In genomic region chr20:48490976-48491657, GRCh38 we compare ENCODE assay signal across 23 cellular contexts.
"Had no signal": no experiment of that assay in that cellular context is flagged by ENCODE, and none has a peak within 500 bp of the region (broad histone marks: within the 10 kb centered on the region; RNA-seq: fewer than 3 reads in every experiment).

No MANE protein-coding gene starts in this region.

- H3K27ac ChIP-seq: ascending aorta, esophagus muscularis mucosa, gastroesophageal sphincter, heart left ventricle, spleen, thoracic aorta, upper lobe of right lung had no signal

- H3K27me3 ChIP-seq: ascending aorta, esophagus muscularis mucosa had no signal

- DNase-seq: activated CD4-positive, alpha-beta T cell treated with anti-CD3 and anti-CD28 coated beads for 4 hours; activated CD8-positive, alpha-beta memory T cell treated with anti-CD3 and anti-CD28 coated beads, Interleukin-2, amount 50 U/mL, for 4 hours; activated CD8-positive, alpha-beta T cell treated with anti-CD3 and anti-CD28 coated beads, Interleukin-2, amount 10 ng/mL, durations not matched to agents 7 days and 5 days; activated gamma-delta T cell; activated T-cell treated with anti-CD3 and anti-CD28 coated beads, Interleukin-2, amount 50 U/mL, for 48 hours; cerebellar nuclear complex; effector CD8-positive, alpha-beta T cell; heart left ventricle; kidney glomerular epithelial cell; left ventricle myocardium superior; occipital lobe; spleen; stimulated activated CD4-positive, alpha-beta T cell treated with anti-CD3 and anti-CD28 coated beads, Interleukin-4, amount 100 ng/mL, for 4 hours; upper lobe of right lung had no signal

- H3K4me1 ChIP-seq: ascending aorta, esophagus muscularis mucosa, gastroesophageal sphincter, heart left ventricle, spleen, upper lobe of right lung had no signal

- H3K27ac Mint-ChIP-seq: activated CD8-positive, alpha-beta T cell treated with anti-CD3 and anti-CD28 coated beads, Interleukin-2, amount 10 ng/mL, durations not matched to agents 7 days and 5 days; activated naive CD4-positive, alpha-beta T cell treated with anti-CD3 and anti-CD28 coated beads, Interleukin-2, amount 50 U/mL, for 24 hours; dendritic cell treated with granulocyte-macrophage colony-stimulating factor and Interleukin-4, amounts not matched to agents 40 ng/mL and 50 ng/mL, for 4 days; stimulated activated memory B cell treated with anti-CD40 and anti-IgM and Interleukin-4, amounts not matched to agents 10 μg/mL and 1 μg/mL and 100 μg/mL, for 72 hours; T-helper 2 cell treated with Interferon-gamma antibody and Interleukin-4, amounts not matched to agents 5 μg/mL and 100 μg/mL, for 36 hours; WTC11 had no signal

- H3K4me3 Mint-ChIP-seq: activated CD8-positive, alpha-beta T cell treated with anti-CD3 and anti-CD28 coated beads, Interleukin-2, amount 10 ng/mL, durations not matched to agents 7 days and 5 days; activated naive CD4-positive, alpha-beta T cell treated with anti-CD3 and anti-CD28 coated beads, Interleukin-2, amount 50 U/mL, for 24 hours; dendritic cell treated with granulocyte-macrophage colony-stimulating factor and Interleukin-4, amounts not matched to agents 40 ng/mL and 50 ng/mL, for 4 days; stimulated activated memory B cell treated with anti-CD40 and anti-IgM and Interleukin-4, amounts not matched to agents 10 μg/mL and 1 μg/mL and 100 μg/mL, for 72 hours; T-helper 2 cell treated with Interferon-gamma antibody and Interleukin-4, amounts not matched to agents 5 μg/mL and 100 μg/mL, for 36 hours; WTC11 had no signal

- H3K9me3 Mint-ChIP-seq: activated naive CD4-positive, alpha-beta T cell treated with anti-CD3 and anti-CD28 coated beads, Interleukin-2, amount 50 U/mL, for 24 hours; dendritic cell treated with granulocyte-macrophage colony-stimulating factor and Interleukin-4, amounts not matched to agents 40 ng/mL and 50 ng/mL, for 4 days; stimulated activated memory B cell treated with anti-CD40 and anti-IgM and Interleukin-4, amounts not matched to agents 10 μg/mL and 1 μg/mL and 100 μg/mL, for 72 hours; T-helper 2 cell treated with Interferon-gamma antibody and Interleukin-4, amounts not matched to agents 5 μg/mL and 100 μg/mL, for 36 hours; WTC11 had no signal

- H3K36me3 ChIP-seq: ascending aorta, esophagus muscularis mucosa, gastroesophageal sphincter, heart left ventricle, spleen, thoracic aorta, upper lobe of right lung had no signal

- H3K36me3 Mint-ChIP-seq: activated naive CD4-positive, alpha-beta T cell treated with anti-CD3 and anti-CD28 coated beads, Interleukin-2, amount 50 U/mL, for 24 hours; stimulated activated memory B cell treated with anti-CD40 and anti-IgM and Interleukin-4, amounts not matched to agents 10 μg/mL and 1 μg/mL and 100 μg/mL, for 72 hours; WTC11 had no signal

- H3K4me3 ChIP-seq: ascending aorta, esophagus muscularis mucosa, gastroesophageal sphincter, heart left ventricle, spleen, thoracic aorta, upper lobe of right lung had no signal

- H3K4me1 Mint-ChIP-seq: activated naive CD4-positive, alpha-beta T cell treated with anti-CD3 and anti-CD28 coated beads, Interleukin-2, amount 50 U/mL, for 24 hours had no signal

- H3K9me3 ChIP-seq: ascending aorta, esophagus muscularis mucosa, gastroesophageal sphincter, heart left ventricle, spleen, thoracic aorta, upper lobe of right lung had no signal
